Comparison of ENCODE assay signal across 16 cellular contexts in the genomic region with DNA sequence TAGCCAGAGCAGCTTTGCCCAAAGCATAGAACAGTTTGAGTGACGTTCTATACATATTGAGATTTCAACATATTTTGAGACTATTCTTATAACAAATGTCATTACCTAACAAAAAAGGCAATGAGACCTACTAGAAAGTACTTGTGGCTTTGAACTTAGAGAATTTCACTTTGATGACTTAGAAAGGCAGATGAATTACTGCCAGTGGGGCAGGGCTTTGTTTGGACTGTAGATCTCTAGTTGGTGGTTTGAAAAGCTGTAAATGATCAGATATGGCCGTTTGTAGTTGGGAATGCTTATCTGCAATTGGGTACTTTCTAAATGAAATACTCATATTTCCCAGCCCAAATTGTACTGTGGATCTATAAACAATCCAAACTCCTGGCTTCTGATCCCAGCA. TPM values are rescaled to one million over a fixed set of nuclear protein-coding genes. Genes with fewer than 3 reads are reported as not detected.
A peak's percentile ranks its signal among the peaks of the same experiment; 100 is the strongest.
DNase-seq lines count a peak whose midpoint lies in the region; ATAC-seq and TF ChIP-seq lines count a peak whose summit lies in the region.
"Had no signal": no experiment of that assay in that cellular context is flagged by ENCODE, and none has a peak within 500 bp of the region (broad histone marks: within the 10 kb centered on the region; RNA-seq: fewer than 3 reads in every experiment).

No MANE protein-coding gene starts in this region.

- H3K4me2 ChIP-seq in mammary epithelial cell (ENCODE audit: insufficient read depth, low read depth, low read length) (no peak overlapping the region), PC-3 (ENCODE audit: low read length) (no peak overlapping the region)
- H3K4me2 ChIP-seq: BLaER1 had no signal

- H3K9me3 ChIP-seq in mammary epithelial cell (replicated peaks; ENCODE audit: insufficient read depth, low read length), result no peaks in the 10 kb centered on the region
- H3K9me3 ChIP-seq in breast epithelium, result no peaks in the 10 kb centered on the region
- H3K9me3 ChIP-seq in PC-3 (ENCODE audit: low read length), result no peaks in the 10 kb centered on the region
- no peaks in the 10 kb centered on the region for H3K9me3 ChIP-seq in vagina
- H3K9me3 ChIP-seq in esophagus squamous epithelium, result peaks cover 0 to 3% (median 0%) of the 10 kb centered on the region in 3 donors

- ATAC-seq in PC-3, result no peak
- ATAC-seq in left colon, result peak; percentile 88
- ATAC-seq: HepG2 had no signal

- no peak for TF ChIP-seq POLR2A in breast epithelium (IDR thresholded peaks at IDR 0.05)
- TF ChIP-seq POLR2A in vagina (IDR thresholded peaks at IDR 0.05), result no peak
- no peak for TF ChIP-seq POLR2A in esophagus squamous epithelium (IDR thresholded peaks at IDR 0.05)

- TF ChIP-seq CTCF in mammary epithelial cell (conservative IDR thresholded peaks at IDR 0.05 in 1 of 2, IDR thresholded peaks at IDR 0.05 in 1 of 2; ENCODE audit: extremely low read depth in 1 of 2, insufficient read depth in 1 of 2, low read depth in 1 of 2, low read length in 2 of 2) (no peak), breast epithelium (IDR thresholded peaks at IDR 0.05) (no peak), PC-3 (conservative IDR thresholded peaks at IDR 0.05; ENCODE audit: low read depth, low read length) (no peak), vagina (IDR thresholded peaks at IDR 0.05) (no peak), esophagus squamous epithelium (IDR thresholded peaks at IDR 0.05) (no peak)

- H3K9ac ChIP-seq in mammary epithelial cell (ENCODE audit: insufficient read depth, low read length), result no peak overlapping the region
- no peak overlapping the region for H3K9ac ChIP-seq in PC-3 (ENCODE audit: low read length)
- H3K9ac ChIP-seq: BLaER1 had no signal

- H3K27ac ChIP-seq in mammary epithelial cell (ENCODE audit: insufficient read depth, low read depth, low read length) (no peak overlapping the region), breast epithelium (no peak overlapping the region), PC-3 (ENCODE audit: low read length) (no peak overlapping the region), vagina (no peak overlapping the region), esophagus squamous epithelium (no peak overlapping the region)
- H3K27ac ChIP-seq: BLaER1 had no signal

- no peaks in the 10 kb centered on the region for H3K4me1 ChIP-seq in mammary epithelial cell (ENCODE audit: insufficient read depth, low read length)
- no peaks in the 10 kb centered on the region for H3K4me1 ChIP-seq in breast epithelium
- no peaks in the 10 kb centered on the region for H3K4me1 ChIP-seq in PC-3 (ENCODE audit: insufficient read depth, low read length)
- no peaks in the 10 kb centered on the region for H3K4me1 ChIP-seq in vagina
- H3K4me1 ChIP-seq in esophagus squamous epithelium, result no peaks in the 10 kb centered on the region
- H3K4me1 ChIP-seq: BLaER1 had no signal

- BruUV-seq in mammary epithelial cell (replicated peaks; lab: Mats Ljungman, UMichigan), result no TSS peak
- no TSS peak for BruUV-seq in PC-3 (replicated peaks; lab: Mats Ljungman, UMichigan)

- H3K36me3 ChIP-seq in mammary epithelial cell (ENCODE audit: insufficient read depth, low read length), result no peaks in the 10 kb centered on the region
- H3K36me3 ChIP-seq in breast epithelium, result no peaks in the 10 kb centered on the region
- H3K36me3 ChIP-seq in PC-3 (ENCODE audit: low read depth, low read length), result no peaks in the 10 kb centered on the region
- H3K36me3 ChIP-seq in vagina, result no peaks in the 10 kb centered on the region
- H3K36me3 ChIP-seq in esophagus squamous epithelium, result no peaks in the 10 kb centered on the region
- H3K36me3 ChIP-seq: BLaER1 had no signal

- H3K79me2 ChIP-seq in mammary epithelial cell (ENCODE audit: insufficient read depth, low read length) (no peaks in the 10 kb centered on the region), PC-3 (ENCODE audit: low read length) (no peaks in the 10 kb centered on the region)

- 37% methylated on average over 2 of the region's 2 CpGs for WGBS in mammary epithelial cell (ENCODE audit: low coverage, missing lambda C conversion rate)
- 45 to 62% methylated on average over 2 of the region's 2 CpGs for WGBS in esophagus squamous epithelium, 2 donors

- in situ Hi-C loops in mammary epithelial cell (cut with MboI; ENCODE audit: low sequenced_read_pairs in 2 of 2), result no loop called here

- H3K27me3 ChIP-seq in mammary epithelial cell (ENCODE audit: insufficient read depth, low read length) (no peaks in the 10 kb centered on the region), breast epithelium (no peaks in the 10 kb centered on the region), PC-3 (ENCODE audit: low read length) (no peaks in the 10 kb centered on the region), vagina (no peaks in the 10 kb centered on the region), esophagus squamous epithelium (no peaks in the 10 kb centered on the region)
- H3K27me3 ChIP-seq: BLaER1 had no signal

- dilution Hi-C loops in mammary epithelial cell (cut with HindIII; ENCODE audit: low sequenced_read_pairs), result no loop called here

- H3F3A ChIP-seq in PC-3 (ENCODE audit: low read length, unreplicated experiment), result no peaks in the 10 kb centered on the region

- DNase-seq in mammary epithelial cell (no peak), breast epithelium (ENCODE audit: low spot score in 2 of 2) (no peak), PC-3 (no peak), left colon (no peak), NCI-H774 (lab: John Stamatoyannopoulos, UW) (no peak), vagina (ENCODE audit: extremely low spot score in 2 of 2) (no peak), esophagus squamous epithelium (lab: John Stamatoyannopoulos, UW) (no peak)
- DNase-seq: 8988T; AML-193; CD8-positive, alpha-beta memory T cell; DMS 273 treated with DMSO at 0.1 percent for 48 hours; HCEC 1CT had no signal

- intact Hi-C loops in mammary epithelial cell (cut with micrococcal nuclease), result no loop called here
- intact Hi-C loops in breast epithelium (cut with DNase I; ENCODE audit: low total_unique reads), result no loop called here
- intact Hi-C loops in PC-3 (cut with micrococcal nuclease), result no loop called here
- intact Hi-C loops in left colon (cut with DNase I, micrococcal nuclease), result no loop called here
- intact Hi-C loops in vagina (cut with DNase I), result no loop called here
- intact Hi-C loops in esophagus squamous epithelium (cut with DNase I), result no loop called here

- H3K4me3 ChIP-seq in mammary epithelial cell (replicated peaks in 1 of 3; ENCODE audit: insufficient read depth in 1 of 3, low read depth in 2 of 3, low read length in 3 of 3) (no peak overlapping the region), breast epithelium (no peak overlapping the region), PC-3 (ENCODE audit: low read length) (no peak overlapping the region), vagina (no peak overlapping the region), esophagus squamous epithelium (no peak overlapping the region)
- H3K4me3 ChIP-seq: BLaER1 had no signal

- POLR2A ChIA-PET in PC-3 (lab: Charles Lee; ENCODE audit: unreplicated experiment), result no interaction called here

- CTCF ChIA-PET in mammary epithelial cell (lab: Charles Lee; ENCODE audit: low non-redundant PET), result no interaction called here
- CTCF ChIA-PET in PC-3 (lab: Charles Lee), result no interaction called here

- H3K9me2 ChIP-seq in PC-3 (replicated peaks; ENCODE audit: low read length), result no peaks in the 10 kb centered on the region

- H4K20me1 ChIP-seq in mammary epithelial cell (ENCODE audit: insufficient read depth, low read length) (no peaks in the 10 kb centered on the region), PC-3 (ENCODE audit: low read length) (no peaks in the 10 kb centered on the region)
- H4K20me1 ChIP-seq: BLaER1 had no signal

- peak overlapping the region; percentile 60 for H2AFZ ChIP-seq in mammary epithelial cell (ENCODE audit: low read depth, low read length)
- H2AFZ ChIP-seq in PC-3 (ENCODE audit: low read length), result peak overlapping the region; percentile 0; the same call in 1 of the 2 replicates

RNA-seq across cellular contexts. Expression of a gene that starts 28.1 kb away (rescaled TPM):
- total RNA-seq in mammary epithelial cell (not detected), breast epithelium (under 1 TPM in 1 of 3 donors, not detected in 2; 0.16 TPM), PC-3 (2014; rRNA removed) (0.51 TPM in 1 of 2 replicates, not detected in the other), left colon (under 1 TPM; 0.15 to 0.28 TPM), vagina (not detected), esophagus squamous epithelium (not detected)
- polyA plus RNA-seq in mammary epithelial cell, result 0.02 TPM
- not detected for polyA minus RNA-seq in mammary epithelial cell
- total RNA-seq: H4, HepG2 had no signal

RNA-seq across cellular contexts. Expression of a gene that starts 47.2 kb away (rescaled TPM):
- total RNA-seq in mammary epithelial cell (not detected), breast epithelium (not detected), PC-3 (2014; rRNA removed) (0.84 TPM in 1 of 2 replicates, not detected in the other), left colon (1 to 10 TPM; 3.6 to 3.9 TPM), vagina (not detected), esophagus squamous epithelium (not detected)
- not detected for polyA plus RNA-seq in mammary epithelial cell
- not detected for polyA minus RNA-seq in mammary epithelial cell
- total RNA-seq: CD8-positive, alpha-beta memory T cell; Daoy; H4; HepG2 had no signal
- polyA plus RNA-seq: CD8-positive, alpha-beta memory T cell; HepG2 had no signal

RNA-seq across cellular contexts. Expression of a gene that starts 48.6 kb away (rescaled TPM):
- total RNA-seq in mammary epithelial cell (1 to 10 TPM; 1.0 to 4.5 TPM), breast epithelium (1 to 10 TPM; 1.9 to 3.6 (median 3.5) TPM), PC-3 (2014; rRNA removed) (115 and 130 TPM in 2 replicates), left colon (1 to 10 TPM; 2.7 to 9.1 TPM), vagina (4.9 TPM), esophagus squamous epithelium (10 to 100 TPM in 1 of 4 donors, 1 to 10 TPM in 3; 1.9 to 11.6 (median 4.3) TPM)
- 32.3 TPM for polyA plus RNA-seq in mammary epithelial cell
- polyA minus RNA-seq in mammary epithelial cell, result 96.8 TPM
